In the genomic region with DNA sequence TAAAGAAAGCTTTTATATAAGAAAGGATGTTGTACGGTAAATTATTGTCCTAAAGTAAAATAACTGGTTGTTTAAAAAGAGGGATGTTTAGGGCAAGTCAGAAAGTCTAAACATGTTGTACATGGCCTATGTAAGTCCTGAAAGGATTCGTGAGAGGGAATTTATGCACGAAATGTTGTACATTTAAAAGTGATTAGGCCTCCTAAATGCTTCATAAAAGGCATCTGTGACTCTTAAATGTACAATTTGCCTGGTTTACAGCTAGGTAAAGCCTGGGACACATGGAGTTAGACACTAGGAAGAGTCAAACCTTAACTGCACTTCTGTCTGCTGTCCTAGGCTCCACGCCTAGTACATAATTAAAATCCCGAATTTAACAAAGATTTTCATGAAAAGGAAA, we compare ENCODE assay signal across 11 cellular contexts. TPM values are rescaled to one million over a fixed set of nuclear protein-coding genes. Genes with fewer than 3 reads are reported as not detected.
"Had no signal": no experiment of that assay in that cellular context is flagged by ENCODE, and none has a peak within 500 bp of the region (broad histone marks: within the 10 kb centered on the region; RNA-seq: fewer than 3 reads in every experiment).

No MANE protein-coding gene starts in this region.

- H3K9ac ChIP-seq: KMS-11 had no signal

- H3K4me3 ChIP-seq: K562 had no signal

- DNase-seq: IMR-90, KBM-7, KG1 had no signal

- H3K4me2 ChIP-seq: KMS-11 had no signal

- H3K27ac ChIP-seq: HL-60, KMS-11 had no signal

- FAIRE-seq: HepG2, HTR-8/SVneo, K562 had no signal

RNA-seq across cellular contexts. Expression of gene KRTAP13-3, which starts 9.7 kb away (rescaled TPM):
- total RNA-seq: HepG2, HT-29, HT1080, IMR-90, K562 had no signal
- polyA plus RNA-seq: HepG2, IgD-negative memory B cell, IMR-90, K562 had no signal

RNA-seq across cellular contexts. Expression of gene KRTAP13-4, which starts 14.0 kb away (rescaled TPM):
- total RNA-seq: HepG2, HT-29, HT1080, IMR-90, K562 had no signal
- polyA plus RNA-seq: HepG2, IgD-negative memory B cell, IMR-90, K562 had no signal

RNA-seq across cellular contexts. Expression of gene KRTAP13-1, which starts 20.2 kb away (rescaled TPM):
- total RNA-seq: HepG2, HT-29, HT1080, IMR-90, K562 had no signal
- polyA plus RNA-seq: HepG2, IgD-negative memory B cell, IMR-90, K562 had no signal

RNA-seq across cellular contexts. Expression of gene KRTAP15-1, which starts 24.1 kb away (rescaled TPM):
- total RNA-seq: HepG2, HT-29, HT1080, IMR-90, K562 had no signal
- polyA plus RNA-seq: HepG2, IgD-negative memory B cell, IMR-90, K562 had no signal

RNA-seq across cellular contexts. Expression of gene KRTAP13-2, which starts 43.9 kb away (rescaled TPM):
- total RNA-seq: HepG2, HT-29, HT1080, IMR-90, K562 had no signal
- polyA plus RNA-seq: HepG2, IgD-negative memory B cell, IMR-90, K562 had no signal
